Comparison of ENCODE assay signal across 12 cellular contexts in genomic region chr16:24736758-24737157, GRCh38. TPM values are rescaled to one million over a fixed set of nuclear protein-coding genes. Genes with fewer than 3 reads are reported as not detected.
DNase-seq lines count a peak whose midpoint lies in the region; ATAC-seq and TF ChIP-seq lines count a peak whose summit lies in the region.
"Had no signal": no experiment of that assay in that cellular context is flagged by ENCODE, and none has a peak within 500 bp of the region (broad histone marks: within the 10 kb centered on the region; RNA-seq: fewer than 3 reads in every experiment).

No MANE protein-coding gene starts in this region.

- ATAC-seq in naive B cell (ENCODE audit: low read depth in 2 of 2) = no peak

- no peak overlapping the region for H3K4me3 ChIP-seq in BLaER1 treated with 17β-estradiol and CSF1 and Interleukin-3, amounts not matched to agents 10 nM and 100 nM

- peak overlapping the region in 6 of 11 experiments; percentile 3 to 78 (median 48); a peak in 11 of 22 replicates for H3K4me2 ChIP-seq in BLaER1 treated with 17β-estradiol and CSF1 and Interleukin-3, amounts not matched to agents 10 nM and 100 nM

- peaks cover 84 to 100% (median 100%) of the 10 kb centered on the region in 11 experiments for H4K20me1 ChIP-seq in BLaER1 treated with 17β-estradiol and CSF1 and Interleukin-3, amounts not matched to agents 10 nM and 100 nM

- H3K4me3 Mint-ChIP-seq in naive B cell = peak overlapping the region in 1 of 8 donors; percentile 8
- H3K4me3 Mint-ChIP-seq in progenitor cell of endocrine pancreas (ENCODE audit: low read depth) = no peak overlapping the region

- H3K27ac Mint-ChIP-seq in naive B cell (peak overlapping the region in 4 of 6 donors; percentile 10 to 73 (median 40)), progenitor cell of endocrine pancreas (no peak overlapping the region)

- no peaks in the 10 kb centered on the region for H3K27me3 ChIP-seq in BLaER1 treated with 17β-estradiol and CSF1 and Interleukin-3, amounts not matched to agents 10 nM and 100 nM

- POLR2A ChIA-PET in HEK293T (lab: Yijun Ruan, JAX) = no interaction called here

- peak overlapping the region in 4 of 11 experiments; percentile 7 to 30 (median 26); a peak in 3 of 22 replicates for H3K27ac ChIP-seq in BLaER1 treated with 17β-estradiol and CSF1 and Interleukin-3, amounts not matched to agents 10 nM and 100 nM

- H3K9me3 Mint-ChIP-seq in naive B cell (peaks cover 0 to 3% (median 0%) of the 10 kb centered on the region in 7 donors), progenitor cell of endocrine pancreas (ENCODE audit: low read depth) (no peaks in the 10 kb centered on the region)
- H3K9me3 Mint-ChIP-seq: CD8-positive, alpha-beta memory T cell had no signal

- peaks cover 19 to 93% (median 48%) of the 10 kb centered on the region in 10 experiments for H3K4me1 ChIP-seq in BLaER1 treated with 17β-estradiol and CSF1 and Interleukin-3, amounts not matched to agents 10 nM and 100 nM

- no peak overlapping the region for H3K9ac ChIP-seq in BLaER1 treated with 17β-estradiol and CSF1 and Interleukin-3, amounts not matched to agents 10 nM and 100 nM

- no peaks in the 10 kb centered on the region for H3K9me3 ChIP-seq in BLaER1 treated with 17β-estradiol and CSF1 and Interleukin-3, amounts not matched to agents 10 nM and 100 nM (replicated peaks in 1 of 11)

- CTCF ChIA-PET in HEK293T (lab: Yijun Ruan, JAX) = no interaction called here

- peaks cover 21 to 86% (median 51%) of the 10 kb centered on the region in 11 experiments for H3K36me3 ChIP-seq in BLaER1 treated with 17β-estradiol and CSF1 and Interleukin-3, amounts not matched to agents 10 nM and 100 nM

- peaks cover 0 to 7% of the 10 kb centered on the region in 2 donors for H3K36me3 Mint-ChIP-seq in naive B cell
- H3K36me3 Mint-ChIP-seq in progenitor cell of endocrine pancreas (ENCODE audit: insufficient read depth) = peaks cover 15% of the 10 kb centered on the region

- peak; percentile 39 for DNase-seq in NCI-H1105 (lab: John Stamatoyannopoulos, UW)
- peak; percentile 27 for DNase-seq in cerebellar cortex (ENCODE audit: low spot score)
- no peak for DNase-seq in naive B cell
- DNase-seq in DMS 273 treated with DMSO at 0.1 percent for 48 hours (lab: John Stamatoyannopoulos, UW) = no peak
- DNase-seq in progenitor cell of endocrine pancreas (ENCODE audit: low spot score, unreplicated experiment) = no peak
- no peak for DNase-seq in T-helper 2 cell
- no peak for DNase-seq in HEK293T (ENCODE audit: extremely low spot score)
- DNase-seq: activated CD4-positive, alpha-beta T cell treated with anti-CD3 and anti-CD28 coated beads, Interleukin-2, amount 50 U/mL, for 48 hours; CD8-positive, alpha-beta memory T cell; NCI-H1436 treated with DMSO at 0.1 percent for 48 hours; SIG-M5 had no signal

- peaks cover 65 to 88% (median 72%) of the 10 kb centered on the region in 3 donors for H3K4me1 Mint-ChIP-seq in naive B cell
- peaks cover 28% of the 10 kb centered on the region for H3K4me1 Mint-ChIP-seq in progenitor cell of endocrine pancreas (ENCODE audit: low read depth)

- no peaks in the 10 kb centered on the region for H3K27me3 Mint-ChIP-seq in naive B cell
- H3K27me3 Mint-ChIP-seq in progenitor cell of endocrine pancreas = no peaks in the 10 kb centered on the region
- H3K27me3 Mint-ChIP-seq: CD8-positive, alpha-beta memory T cell had no signal

- no peak for TF ChIP-seq CTCF in progenitor cell of endocrine pancreas (IDR thresholded peaks at IDR 0.05; ENCODE audit: unreplicated experiment)

TF ChIP-seq in HEK293T, 16 proteins besides CTCF, POLR2A, EP300 and RAD21:
- TF ChIP-seq L3MBTL2 (conservative IDR thresholded peaks at IDR 0.05) (no peak), CTBP1 (IDR thresholded peaks at IDR 0.05; ENCODE audit: borderline replicate concordance) (no peak), FOXK2 (IDR thresholded peaks at IDR 0.05) (no peak), TARDBP (IDR thresholded peaks at IDR 0.05) (no peak), ZNF384 (IDR thresholded peaks at IDR 0.05) (no peak), PKNOX1 (IDR thresholded peaks at IDR 0.05) (no peak), SUZ12 (IDR thresholded peaks at IDR 0.05) (no peak), ARNT (IDR thresholded peaks at IDR 0.05) (no peak), BHLHE40 (IDR thresholded peaks at IDR 0.05; ENCODE audit: borderline replicate concordance) (no peak), FOXM1 (IDR thresholded peaks at IDR 0.05; ENCODE audit: borderline replicate concordance) (no peak), ELF4 (IDR thresholded peaks at IDR 0.05) (no peak), SP1 (IDR thresholded peaks at IDR 0.05) (no peak), LEF1 (IDR thresholded peaks at IDR 0.05; ENCODE audit: borderline replicate concordance) (no peak), HDGF (IDR thresholded peaks at IDR 0.05; ENCODE audit: borderline replicate concordance) (no peak), NFRKB (IDR thresholded peaks at IDR 0.05) (no peak), FOXA1 (IDR thresholded peaks at IDR 0.05) (no peak)

RNA-seq across cellular contexts. Expression of gene TNRC6A, which starts 7.3 kb away (rescaled TPM):
- polyA plus RNA-seq in naive B cell (ENCODE audit: low read depth in 6 of 6) = 10 to 100 TPM in 4 of 6 donors, 1 to 10 TPM in 2; 1.9 to 23.1 (median 13.1) TPM
- total RNA-seq in progenitor cell of endocrine pancreas = 92.5 and 94.4 TPM in 2 replicates

Comparison
In these comparisons a context has a peak if more than half of its experiments do, and no peak if none do; other contexts are left out.
1. DNase-seq: peak in NCI-H1105 (single experiment) and cerebellar cortex (single experiment); none in naive B cell (single experiment), DMS 273 treated with DMSO at 0.1 percent for 48 hours (single experiment), progenitor cell of endocrine pancreas (single experiment), T-helper 2 cell (0 of 5) and HEK293T (single experiment).